1 cellular context compared by ENCODE assay signal in the genomic region with DNA sequence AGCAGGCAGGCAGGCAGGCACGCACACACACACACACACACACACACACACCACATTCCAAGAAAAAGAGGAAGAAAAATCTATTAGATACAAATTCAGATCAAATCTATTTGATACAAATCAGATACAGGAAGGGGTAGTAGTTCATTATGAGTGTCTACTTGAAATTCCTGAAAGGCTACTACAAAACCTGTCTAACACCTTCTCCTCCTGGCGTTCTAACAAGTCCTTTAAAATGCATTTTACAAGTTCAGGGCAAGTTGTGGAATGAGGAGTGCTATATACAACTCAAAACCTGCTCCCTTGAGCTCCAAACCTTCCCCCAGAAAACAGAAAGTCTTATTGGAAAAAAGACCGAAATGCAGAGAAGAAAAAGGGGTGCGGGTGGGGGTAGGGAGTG.
TF ChIP-seq lines count a peak whose summit lies in the region.

No MANE protein-coding gene starts in this region.

TF ChIP-seq in GM12891, 5 proteins besides CTCF, POLR2A, EP300 and RAD21:
- TF ChIP-seq SPI1 (IDR thresholded peaks at IDR 0.05; ENCODE audit: low read depth, low read length) (no peak), PAX5 (IDR thresholded peaks at IDR 0.05; ENCODE audit: insufficient read depth, low read length, severe bottlenecking) (no peak), POU2F2 (IDR thresholded peaks at IDR 0.05; ENCODE audit: low read depth, low read length) (no peak), POLR2AphosphoS5 (IDR thresholded peaks at IDR 0.05; ENCODE audit: low read depth, low read length) (no peak), TAF1 (IDR thresholded peaks at IDR 0.05; ENCODE audit: low read depth, low read length) (no peak)
